27 cellular contexts compared by ENCODE assay signal in genomic region chr13:95713651-95714050, GRCh38. TPM values are rescaled to one million over a fixed set of nuclear protein-coding genes. Genes with fewer than 3 reads are reported as not detected.
A peak's percentile ranks its signal among the peaks of the same experiment; 100 is the strongest.
DNase-seq lines count a peak whose midpoint lies in the region; ATAC-seq and TF ChIP-seq lines count a peak whose summit lies in the region.
"Had no signal": no experiment of that assay in that cellular context is flagged by ENCODE, and none has a peak within 500 bp of the region (broad histone marks: within the 10 kb centered on the region; RNA-seq: fewer than 3 reads in every experiment).

No MANE protein-coding gene starts in this region.

- DNase-seq in AG08395 (ENCODE audit: low spot score) (peak; percentile 22), HFFc6 (peak; percentile 44), adipocyte (ENCODE audit: low read depth) (no peak), iris pigment epithelial cell (ENCODE audit: low read depth) (peak; percentile 30), NCI-H2196 treated with DMSO at 0.1 percent for 48 hours (lab: John Stamatoyannopoulos, UW; ENCODE audit: unreplicated experiment) (no peak), DMS114 treated with DMSO at 0.1 percent for 48 hours (lab: John Stamatoyannopoulos, UW; ENCODE audit: unreplicated experiment) (no peak)
- DNase-seq: activated CD4-positive, alpha-beta memory T cell treated with anti-CD3 and anti-CD28 coated beads for 36 hours; activated CD4-positive, CD25-positive, alpha-beta regulatory T cell; activated naive CD8-positive, alpha-beta T cell treated with anti-CD3 and anti-CD28 coated beads for 36 hours; CD4-positive, alpha-beta T cell; DMS 273 treated with DMSO at 0.1 percent for 48 hours; GDM1; H9; heart right ventricle; left ventricle myocardium inferior; naive thymus-derived CD4-positive, alpha-beta T cell; NCI-H1436 treated with DMSO at 0.1 percent for 48 hours; pancreas; right cardiac atrium; stimulated activated naive CD4-positive, alpha-beta T cell treated with Interleukin-2 at 50 U/mL for 16 hours; testis; uterus had no signal

- peaks cover 18% of the 10 kb centered on the region for H3K36me3 ChIP-seq in adipocyte (ENCODE audit: control insufficient read depth, insufficient read depth, low read length, severe bottlenecking)
- H3K36me3 ChIP-seq: uterus had no signal

- H3K4me3 Mint-ChIP-seq in HFFc6, result 0 out of 2 replicates have a peak overlapping the region, but pooled peaks have one; percentile 17
- H3K4me3 Mint-ChIP-seq: activated CD4-positive, alpha-beta memory T cell treated with anti-CD3 and anti-CD28 coated beads for 36 hours; activated naive CD8-positive, alpha-beta T cell treated with anti-CD3 and anti-CD28 coated beads for 36 hours; CD4-positive, alpha-beta T cell; central memory CD8-positive, alpha-beta T cell; H9; IgD-negative memory B cell; mesothelial cell of epicardium; naive thymus-derived CD4-positive, alpha-beta T cell had no signal

- H3K27me3 Mint-ChIP-seq in HFFc6 (ENCODE audit: insufficient read depth), result no peaks in the 10 kb centered on the region; the same call in 1 of the 2 replicates
- H3K27me3 Mint-ChIP-seq: activated CD4-positive, alpha-beta memory T cell treated with anti-CD3 and anti-CD28 coated beads for 36 hours; activated naive CD8-positive, alpha-beta T cell treated with anti-CD3 and anti-CD28 coated beads for 36 hours; CD4-positive, alpha-beta T cell; central memory CD8-positive, alpha-beta T cell; IgD-negative memory B cell; naive thymus-derived CD4-positive, alpha-beta T cell had no signal

- H3K4me3 ChIP-seq in adipocyte (ENCODE audit: low read length), result peak overlapping the region; percentile 12
- H3K4me3 ChIP-seq: heart right ventricle, left ventricle myocardium inferior, pancreas, testis, uterus had no signal

- no peaks in the 10 kb centered on the region for H3K27me3 ChIP-seq in adipocyte (replicated peaks; ENCODE audit: control insufficient read depth, insufficient read depth, low read length)
- H3K27me3 ChIP-seq: heart right ventricle, pancreas, testis, uterus had no signal

- peaks cover 41% of the 10 kb centered on the region for H3K4me1 Mint-ChIP-seq in HFFc6 (ENCODE audit: low read depth)
- H3K4me1 Mint-ChIP-seq: activated naive CD8-positive, alpha-beta T cell treated with anti-CD3 and anti-CD28 coated beads for 36 hours had no signal

- peaks cover 30% of the 10 kb centered on the region for H3K4me1 ChIP-seq in adipocyte (ENCODE audit: control insufficient read depth, insufficient read depth, low read length)
- H3K4me1 ChIP-seq: testis, uterus had no signal

- H3K27ac Mint-ChIP-seq in HFFc6, result peak overlapping the region; percentile 89
- H3K27ac Mint-ChIP-seq: activated CD4-positive, alpha-beta memory T cell treated with anti-CD3 and anti-CD28 coated beads for 36 hours; activated naive CD8-positive, alpha-beta T cell treated with anti-CD3 and anti-CD28 coated beads for 36 hours; CD4-positive, alpha-beta T cell; H9; IgD-negative memory B cell; mesothelial cell of epicardium had no signal

- no peak for TF ChIP-seq CTCF in HFFc6 (IDR thresholded peaks at IDR 0.05)

- peaks cover 48% of the 10 kb centered on the region for H3K36me3 Mint-ChIP-seq in HFFc6 (ENCODE audit: low read depth)

- no peak overlapping the region for H3K9ac ChIP-seq in adipocyte (ENCODE audit: low read length)

- ATAC-seq in HG03354 (IDR thresholded peaks at IDR 0.05; ENCODE audit: poor library complexity, severe bottlenecking, unreplicated experiment) (no peak), GM18909 (IDR thresholded peaks at IDR 0.05; ENCODE audit: poor library complexity, unreplicated experiment) (no peak)
- ATAC-seq: heart right ventricle, pancreas, right cardiac atrium had no signal

- H3K9me3 ChIP-seq in adipocyte (ENCODE audit: control insufficient read depth, low read length), result no peaks in the 10 kb centered on the region
- H3K9me3 ChIP-seq: pancreas, testis, uterus had no signal

- 0 out of 2 replicates have a peak, but pooled peaks cover 4% of the 10 kb centered on the region for H3K9me3 Mint-ChIP-seq in HFFc6
- H3K9me3 Mint-ChIP-seq: CD4-positive, alpha-beta T cell; central memory CD8-positive, alpha-beta T cell; H9 had no signal

RNA-seq across cellular contexts. Expression of gene DNAJC3, which starts 36.7 kb away (rescaled TPM):
- 10 to 100 TPM; 40.6 to 53.7 (median 48.4) TPM for total RNA-seq in HFFc6 (2021; fragmentation: NEBNext Ultra II Directional; extraction: Animal tissue kit (Norgen Biotek cat#: 25700))

Comparison
In these comparisons a context has a peak if more than half of its experiments do, and no peak if none do; other contexts are left out.
1. DNase-seq: peak in AG08395 (single experiment), HFFc6 (single experiment) and iris pigment epithelial cell (single experiment); none in adipocyte (single experiment), NCI-H2196 treated with DMSO at 0.1 percent for 48 hours (single experiment) and DMS114 treated with DMSO at 0.1 percent for 48 hours (single experiment).